11 cellular contexts compared by ENCODE assay signal in the genomic region with DNA sequence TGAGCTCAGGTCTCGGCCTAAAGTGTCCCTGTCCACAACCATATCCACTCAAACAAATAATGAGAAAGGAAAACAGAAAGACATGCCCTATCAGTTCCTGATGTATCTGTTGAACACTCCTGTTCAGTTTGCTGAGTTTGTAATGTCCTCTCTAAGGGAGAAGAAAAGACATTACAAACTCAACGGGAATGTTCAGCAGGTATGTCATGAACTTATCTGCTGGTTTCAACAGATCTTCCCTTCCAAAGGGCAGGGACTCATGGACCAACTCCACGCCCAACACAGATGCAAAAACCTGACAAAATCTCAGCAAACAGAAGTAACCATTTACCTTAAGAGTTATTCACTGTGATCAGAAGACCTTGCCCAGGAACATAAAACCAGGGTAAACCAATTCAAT. TPM values are rescaled to one million over a fixed set of nuclear protein-coding genes. Genes with fewer than 3 reads are reported as not detected.
DNase-seq lines count a peak whose midpoint lies in the region; ATAC-seq, FAIRE-seq and TF ChIP-seq lines count a peak whose summit lies in the region.
"Had no signal": no experiment of that assay in that cellular context is flagged by ENCODE, and none has a peak within 500 bp of the region (broad histone marks: within the 10 kb centered on the region; RNA-seq: fewer than 3 reads in every experiment).

No MANE protein-coding gene starts in this region.

- H3K27ac ChIP-seq in CD8-positive, alpha-beta memory T cell (ENCODE audit: low read depth, low read length) = no peak overlapping the region
- H3K27ac ChIP-seq in kidney (ENCODE audit: low read depth in 2 of 2, low read length in 2 of 2) (peak overlapping the region; percentile 45 to 78), skin epidermis (peak overlapping the region in 19 of 21 experiments; percentile 19 to 82 (median 65))

- no peaks in the 10 kb centered on the region for H3K9me3 ChIP-seq in CD8-positive, alpha-beta memory T cell (ENCODE audit: low read length)
- no peaks in the 10 kb centered on the region for H3K9me3 ChIP-seq in kidney (ENCODE audit: control insufficient read depth in 1 of 2, low read length in 2 of 2)
- H3K9me3 ChIP-seq: ovary had no signal

- DNase-seq in CD8-positive, alpha-beta memory T cell = no peak
- DNase-seq in T-cell (no peak), kidney (no peak), Ammon's horn (ENCODE audit: low spot score) (no peak), NCI-H1092 (lab: John Stamatoyannopoulos, UW) (no peak)
- DNase-seq in activated naive CD4-positive, alpha-beta T cell treated with anti-CD3 and anti-CD28 coated beads, Interleukin-2, amount 10 ng/mL, durations not matched to agents 7 days and 5 days = no peak
- DNase-seq: NCI-H1694 treated with DMSO at 0.1 percent for 48 hours, T-helper 1 cell had no signal

- no peak overlapping the region for H3K4me3 Mint-ChIP-seq in CD8-positive, alpha-beta memory T cell
- peak overlapping the region in 1 of 3 donors; percentile 53 for H3K4me3 Mint-ChIP-seq in T-cell
- no peak overlapping the region for H3K4me3 Mint-ChIP-seq in activated naive CD4-positive, alpha-beta T cell treated with anti-CD3 and anti-CD28 coated beads, Interleukin-2, amount 10 ng/mL, durations not matched to agents 7 days and 5 days

- intact Hi-C loops in kidney (cut with DNase I) = no loop called here

- no peaks in the 10 kb centered on the region for H3K9me3 Mint-ChIP-seq in CD8-positive, alpha-beta memory T cell
- H3K9me3 Mint-ChIP-seq in T-cell = no peaks in the 10 kb centered on the region
- H3K9me3 Mint-ChIP-seq in activated naive CD4-positive, alpha-beta T cell treated with anti-CD3 and anti-CD28 coated beads, Interleukin-2, amount 10 ng/mL, durations not matched to agents 7 days and 5 days = no peaks in the 10 kb centered on the region

- no peaks in the 10 kb centered on the region for H3K27me3 ChIP-seq in CD8-positive, alpha-beta memory T cell (ENCODE audit: insufficient read depth, low read length, poor library complexity, severe bottlenecking)
- H3K27me3 ChIP-seq: ovary had no signal

- H3K4me1 Mint-ChIP-seq in CD8-positive, alpha-beta memory T cell = peaks cover 79 to 94% (median 92%) of the 10 kb centered on the region in 3 donors
- peaks cover 85 to 96% (median 91%) of the 10 kb centered on the region in 3 donors for H3K4me1 Mint-ChIP-seq in T-cell
- peaks cover 43% of the 10 kb centered on the region for H3K4me1 Mint-ChIP-seq in activated naive CD4-positive, alpha-beta T cell treated with anti-CD3 and anti-CD28 coated beads, Interleukin-2, amount 10 ng/mL, durations not matched to agents 7 days and 5 days

- peaks cover 50% of the 10 kb centered on the region for H3K4me1 ChIP-seq in CD8-positive, alpha-beta memory T cell (ENCODE audit: insufficient read depth, low read length)
- peaks cover 15 to 25% of the 10 kb centered on the region in 2 donors for H3K4me1 ChIP-seq in kidney (ENCODE audit: control insufficient read depth in 1 of 2, insufficient read depth in 1 of 2, low read depth in 1 of 2, low read length in 2 of 2)

- POLR2A ChIA-PET in CD8-positive, alpha-beta memory T cell (lab: Charles Lee) = no interaction called here
- POLR2A ChIA-PET in T-cell (lab: Charles Lee) = no interaction called here

- ATAC-seq in T-cell (replicated peaks in 1 of 4) (no peak), GM18520 (IDR thresholded peaks at IDR 0.05; ENCODE audit: unreplicated experiment) (no peak)

- H3K27me3 Mint-ChIP-seq in CD8-positive, alpha-beta memory T cell = no peaks in the 10 kb centered on the region
- H3K27me3 Mint-ChIP-seq in T-cell = no peaks in the 10 kb centered on the region
- no peaks in the 10 kb centered on the region for H3K27me3 Mint-ChIP-seq in activated naive CD4-positive, alpha-beta T cell treated with anti-CD3 and anti-CD28 coated beads, Interleukin-2, amount 10 ng/mL, durations not matched to agents 7 days and 5 days

- no peaks in the 10 kb centered on the region for H3K36me3 ChIP-seq in CD8-positive, alpha-beta memory T cell (ENCODE audit: insufficient read depth, low read length)
- no peaks in the 10 kb centered on the region for H3K36me3 ChIP-seq in kidney (ENCODE audit: control insufficient read depth in 1 of 2, insufficient read depth in 2 of 2, low read length in 2 of 2)
- H3K36me3 ChIP-seq: ovary had no signal

- CTCF ChIA-PET in CD8-positive, alpha-beta memory T cell (lab: Charles Lee) = no interaction called here
- CTCF ChIA-PET in T-cell (lab: Charles Lee) = no interaction called here
- CTCF ChIA-PET in activated naive CD4-positive, alpha-beta T cell treated with anti-CD3 and anti-CD28 coated beads, Interleukin-2, amount 10 ng/mL, durations not matched to agents 7 days and 5 days (lab: Charles Lee) = no interaction called here

- H3K27ac Mint-ChIP-seq in CD8-positive, alpha-beta memory T cell = peak overlapping the region in 5 of 8 donors; percentile 17 to 58 (median 47)
- peak overlapping the region; percentile 8 to 12 for H3K27ac Mint-ChIP-seq in T-cell
- no peak overlapping the region for H3K27ac Mint-ChIP-seq in activated naive CD4-positive, alpha-beta T cell treated with anti-CD3 and anti-CD28 coated beads, Interleukin-2, amount 10 ng/mL, durations not matched to agents 7 days and 5 days

- no peak for FAIRE-seq in kidney (lab: Jason Lieb, UNC)

- H3K36me3 Mint-ChIP-seq in CD8-positive, alpha-beta memory T cell = no peaks in the 10 kb centered on the region
- no peaks in the 10 kb centered on the region for H3K36me3 Mint-ChIP-seq in T-cell
- H3K36me3 Mint-ChIP-seq in activated naive CD4-positive, alpha-beta T cell treated with anti-CD3 and anti-CD28 coated beads, Interleukin-2, amount 10 ng/mL, durations not matched to agents 7 days and 5 days = no peaks in the 10 kb centered on the region

- H3K4me3 ChIP-seq in CD8-positive, alpha-beta memory T cell (ENCODE audit: low read length) = no peak overlapping the region
- H3K4me3 ChIP-seq in kidney (ENCODE audit: low read length in 2 of 2) (peak overlapping the region; percentile 7 to 10), skin epidermis (no peak overlapping the region)
- H3K4me3 ChIP-seq: ovary had no signal

- peak overlapping the region in 1 of 2 donors; percentile 41 for H3K9ac ChIP-seq in kidney (ENCODE audit: low read length in 2 of 2)

- TF ChIP-seq CTCF in kidney (IDR thresholded peaks at IDR 0.05; ENCODE audit: borderline replicate concordance, extremely low read depth, insufficient read depth) = no peak

RNA-seq across cellular contexts. Expression of a gene that starts 23.7 kb away (rescaled TPM):
- total RNA-seq in CD8-positive, alpha-beta memory T cell = 10 to 100 TPM; 26.7 to 27.1 TPM
- 18.6 TPM for polyA plus RNA-seq in CD8-positive, alpha-beta memory T cell
- total RNA-seq in T-cell (10 to 100 TPM; 24.1 to 36.6 (median 30.6) TPM), kidney (25.2 TPM)
- 10.0 TPM for polyA plus RNA-seq in kidney (ENCODE audit: insufficient read depth, low read depth, low replicate concordance)

Comparison
In these comparisons a context has a peak if more than half of its experiments do, and no peak if none do; other contexts are left out.
1. H3K4me3 ChIP-seq: peak in kidney (2 of 2); none in CD8-positive, alpha-beta memory T cell (single experiment) and skin epidermis (0 of 7).